1 cellular context compared by ENCODE assay signal in the genomic region with DNA sequence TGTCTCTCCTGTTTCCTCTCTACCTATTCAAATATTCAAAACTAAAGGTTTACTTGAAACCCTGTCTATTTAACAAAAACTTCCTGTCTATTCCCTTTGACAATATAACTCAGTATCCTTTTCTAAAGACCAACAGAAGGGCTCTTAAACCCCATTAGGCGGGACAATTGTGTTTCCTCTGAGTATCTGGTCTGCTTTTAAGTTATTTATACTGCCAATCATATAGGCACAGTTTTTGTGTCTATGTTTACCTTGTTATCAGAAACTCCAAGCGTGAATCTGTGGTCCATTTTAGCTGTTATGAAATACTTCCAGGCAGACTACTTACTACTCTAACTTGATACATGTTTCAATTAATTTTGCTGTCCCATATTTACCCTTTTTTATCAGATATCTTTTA.
TF ChIP-seq lines count a peak whose summit lies in the region.

No MANE protein-coding gene starts in this region.

TF ChIP-seq in SK-N-SH, 30 proteins besides CTCF, POLR2A, EP300 and RAD21 (continued from another document):
- TF ChIP-seq, protein P1, sequence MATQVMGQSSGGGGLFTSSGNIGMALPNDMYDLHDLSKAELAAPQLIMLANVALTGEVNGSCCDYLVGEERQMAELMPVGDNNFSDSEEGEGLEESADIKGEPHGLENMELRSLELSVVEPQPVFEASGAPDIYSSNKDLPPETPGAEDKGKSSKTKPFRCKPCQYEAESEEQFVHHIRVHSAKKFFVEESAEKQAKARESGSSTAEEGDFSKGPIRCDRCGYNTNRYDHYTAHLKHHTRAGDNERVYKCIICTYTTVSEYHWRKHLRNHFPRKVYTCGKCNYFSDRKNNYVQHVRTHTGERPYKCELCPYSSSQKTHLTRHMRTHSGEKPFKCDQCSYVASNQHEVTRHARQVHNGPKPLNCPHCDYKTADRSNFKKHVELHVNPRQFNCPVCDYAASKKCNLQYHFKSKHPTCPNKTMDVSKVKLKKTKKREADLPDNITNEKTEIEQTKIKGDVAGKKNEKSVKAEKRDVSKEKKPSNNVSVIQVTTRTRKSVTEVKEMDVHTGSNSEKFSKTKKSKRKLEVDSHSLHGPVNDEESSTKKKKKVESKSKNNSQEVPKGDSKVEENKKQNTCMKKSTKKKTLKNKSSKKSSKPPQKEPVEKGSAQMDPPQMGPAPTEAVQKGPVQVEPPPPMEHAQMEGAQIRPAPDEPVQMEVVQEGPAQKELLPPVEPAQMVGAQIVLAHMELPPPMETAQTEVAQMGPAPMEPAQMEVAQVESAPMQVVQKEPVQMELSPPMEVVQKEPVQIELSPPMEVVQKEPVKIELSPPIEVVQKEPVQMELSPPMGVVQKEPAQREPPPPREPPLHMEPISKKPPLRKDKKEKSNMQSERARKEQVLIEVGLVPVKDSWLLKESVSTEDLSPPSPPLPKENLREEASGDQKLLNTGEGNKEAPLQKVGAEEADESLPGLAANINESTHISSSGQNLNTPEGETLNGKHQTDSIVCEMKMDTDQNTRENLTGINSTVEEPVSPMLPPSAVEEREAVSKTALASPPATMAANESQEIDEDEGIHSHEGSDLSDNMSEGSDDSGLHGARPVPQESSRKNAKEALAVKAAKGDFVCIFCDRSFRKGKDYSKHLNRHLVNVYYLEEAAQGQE (IDR thresholded peaks at IDR 0.05; ENCODE audit: low read depth, low read length) = no peak
- no peak for TF ChIP-seq RFX5 (IDR thresholded peaks at IDR 0.05; ENCODE audit: low read length)
- TF ChIP-seq, protein P2, sequence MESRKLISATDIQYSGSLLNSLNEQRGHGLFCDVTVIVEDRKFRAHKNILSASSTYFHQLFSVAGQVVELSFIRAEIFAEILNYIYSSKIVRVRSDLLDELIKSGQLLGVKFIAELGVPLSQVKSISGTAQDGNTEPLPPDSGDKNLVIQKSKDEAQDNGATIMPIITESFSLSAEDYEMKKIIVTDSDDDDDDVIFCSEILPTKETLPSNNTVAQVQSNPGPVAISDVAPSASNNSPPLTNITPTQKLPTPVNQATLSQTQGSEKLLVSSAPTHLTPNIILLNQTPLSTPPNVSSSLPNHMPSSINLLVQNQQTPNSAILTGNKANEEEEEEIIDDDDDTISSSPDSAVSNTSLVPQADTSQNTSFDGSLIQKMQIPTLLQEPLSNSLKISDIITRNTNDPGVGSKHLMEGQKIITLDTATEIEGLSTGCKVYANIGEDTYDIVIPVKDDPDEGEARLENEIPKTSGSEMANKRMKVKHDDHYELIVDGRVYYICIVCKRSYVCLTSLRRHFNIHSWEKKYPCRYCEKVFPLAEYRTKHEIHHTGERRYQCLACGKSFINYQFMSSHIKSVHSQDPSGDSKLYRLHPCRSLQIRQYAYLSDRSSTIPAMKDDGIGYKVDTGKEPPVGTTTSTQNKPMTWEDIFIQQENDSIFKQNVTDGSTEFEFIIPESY (IDR thresholded peaks at IDR 0.05; ENCODE audit: borderline replicate concordance, low read depth) = no peak
- no peak for TF ChIP-seq GATA2 (CRISPR knock-in tag; IDR thresholded peaks at IDR 0.05)
- TF ChIP-seq NRF1 (IDR thresholded peaks at IDR 0.05; ENCODE audit: low read depth, low read length) = no peak
- TF ChIP-seq SMC3 (IDR thresholded peaks at IDR 0.05; ENCODE audit: low read depth, low read length) = no peak
- TF ChIP-seq FOXM1 (IDR thresholded peaks at IDR 0.05; ENCODE audit: low read depth) = no peak
- no peak for TF ChIP-seq CHD2 (IDR thresholded peaks at IDR 0.05; ENCODE audit: low read length, partially characterized antibody)
- TF ChIP-seq FOXJ3 (CRISPR knock-in tag; IDR thresholded peaks at IDR 0.05) = no peak
- no peak for TF ChIP-seq ELF1 (IDR thresholded peaks at IDR 0.05)
- TF ChIP-seq TAF1 (IDR thresholded peaks at IDR 0.05; ENCODE audit: borderline replicate concordance, low read depth, low read length) = no peak
